36 cellular contexts compared by ENCODE assay signal in the genomic region with DNA sequence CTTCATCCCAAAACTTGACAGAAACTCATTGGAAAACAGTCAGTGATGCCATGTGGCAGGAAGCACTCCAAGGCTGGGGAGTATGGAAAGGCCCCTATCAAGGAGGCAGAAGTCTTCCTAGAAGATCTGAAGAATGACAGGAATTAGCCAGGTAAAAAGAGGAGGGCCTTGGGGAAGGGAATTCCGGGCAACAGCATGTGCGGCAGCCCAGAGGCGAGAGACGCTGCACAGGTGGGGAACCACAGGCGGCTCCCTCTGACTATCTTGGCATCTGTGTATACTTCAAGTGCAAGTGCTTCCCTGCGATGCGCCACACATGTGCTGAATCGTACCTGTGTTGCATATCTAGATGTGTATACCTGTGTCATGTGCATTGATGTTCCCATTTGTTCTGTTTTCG. TPM values are rescaled to one million over a fixed set of nuclear protein-coding genes. Genes with fewer than 3 reads are reported as not detected.
"Had no signal": no experiment of that assay in that cellular context is flagged by ENCODE, and none has a peak within 500 bp of the region (broad histone marks: within the 10 kb centered on the region; RNA-seq: fewer than 3 reads in every experiment).

No MANE protein-coding gene starts in this region.

- H3K4me3 Mint-ChIP-seq: activated B cell treated with CpG ODN at 0.5 μM for 24 hours; activated CD8-positive, alpha-beta T cell treated with anti-CD3 and anti-CD28 coated beads for 36 hours; activated naive CD4-positive, alpha-beta T cell treated with anti-CD3 and anti-CD28 coated beads for 36 hours; activated naive CD4-positive, alpha-beta T cell treated with anti-CD3 and anti-CD28 coated beads, Interleukin-2, amount 50 U/mL, for 24 hours; activated naive CD8-positive, alpha-beta T cell treated with anti-CD3 and anti-CD28 coated beads for 36 hours; activated naive CD8-positive, alpha-beta T cell treated with anti-CD3 and anti-CD28 coated beads, Interleukin-2, amount 50 U/mL, for 24 hours; activated T-helper 1 cell treated with anti-CD3 and anti-CD28 coated beads, Interleukin-12 subunit alpha, Interleukin-12 subunit beta, Interleukin-2, Interleukin-4 antibody, amounts not matched to agents 30 ng/mL and 10 ng/mL and 1 ng/mL, durations not matched to agents 14 hours and 24 hours and 36 hours; T-cell; T-helper 17 cell; T-helper 2 cell treated with Interferon-gamma antibody and Interleukin-4, amounts not matched to agents 5 μg/mL and 100 μg/mL, for 36 hours had no signal

- H3K27me3 ChIP-seq: adrenal gland, body of pancreas, breast epithelium, cardiac muscle cell, colonic mucosa had no signal

- ATAC-seq: activated CD4-positive, CD25-positive, alpha-beta regulatory T cell treated with anti-CD3 and anti-CD28 coated beads, Interleukin-2, amount 50 U/mL, for 24 hours; activated CD8-positive, alpha-beta T cell treated with anti-CD3 and anti-CD28 coated beads for 36 hours; activated naive CD8-positive, alpha-beta T cell treated with anti-CD3 and anti-CD28 coated beads, Interleukin-2, amount 50 U/mL, for 24 hours; body of pancreas; esophagus mucosa; heart left ventricle; T-cell; T-helper 17 cell had no signal

- FAIRE-seq: frontal cortex had no signal

- DNase-seq: activated B cell treated with CpG ODN at 0.5 μM for 24 hours; activated CD4-positive, alpha-beta T cell treated with anti-CD3 and anti-CD28 coated beads for 48 hours; activated CD4-positive, alpha-beta T cell treated with anti-CD3 and anti-CD28 coated beads, Interleukin-2, amount 50 U/mL, for 1 hour; activated CD4-positive, alpha-beta T cell treated with anti-CD3 and anti-CD28 coated beads, Interleukin-2, amount 50 U/mL, for 48 hours; activated CD8-positive, alpha-beta memory T cell treated with anti-CD3 and anti-CD28 coated beads for 24 hours; activated CD8-positive, alpha-beta memory T cell treated with anti-CD3 and anti-CD28 coated beads, Interleukin-2, amount 50 U/mL, for 4 hours; activated CD8-positive, alpha-beta T cell treated with anti-CD3 and anti-CD28 coated beads for 36 hours; activated effector memory CD4-positive, alpha-beta T cell treated with anti-CD3 and anti-CD28 coated beads, Interleukin-2, amount 50 U/mL, for 16 hours; activated naive CD4-positive, alpha-beta T cell treated with anti-CD3 and anti-CD28 coated beads for 36 hours; activated naive CD8-positive, alpha-beta T cell treated with anti-CD3 and anti-CD28 coated beads for 36 hours; activated naive CD8-positive, alpha-beta T cell treated with anti-CD3 and anti-CD28 coated beads, Interleukin-2, amount 50 U/mL, for 24 hours; activated T-cell treated with anti-CD3 and anti-CD28 coated beads, Interleukin-2, amount 50 U/mL, for 1 hour; activated T-cell treated with anti-CD3 and anti-CD28 coated beads, Interleukin-2, amount 50 U/mL, for 48 hours; adrenal gland; amygdala; aorta; body of pancreas; central memory CD4-positive, alpha-beta T cell; cerebellar nuclear complex; colonic mucosa; effector CD8-positive, alpha-beta T cell; foreskin fibroblast; heart left ventricle; T-cell; T-helper 17 cell; T1000; WERI-Rb-1 had no signal

- H3K4me1 Mint-ChIP-seq: activated B cell treated with CpG ODN at 0.5 μM for 24 hours; activated naive CD4-positive, alpha-beta T cell treated with anti-CD3 and anti-CD28 coated beads, Interleukin-2, amount 50 U/mL, for 24 hours; activated naive CD8-positive, alpha-beta T cell treated with anti-CD3 and anti-CD28 coated beads for 36 hours; activated naive CD8-positive, alpha-beta T cell treated with anti-CD3 and anti-CD28 coated beads, Interleukin-2, amount 50 U/mL, for 24 hours; T-cell had no signal

- H3K4me1 ChIP-seq: adrenal gland, body of pancreas, breast epithelium, colonic mucosa, heart left ventricle had no signal

- H3K9me3 Mint-ChIP-seq: activated B cell treated with CpG ODN at 0.5 μM for 24 hours; activated CD8-positive, alpha-beta T cell treated with anti-CD3 and anti-CD28 coated beads for 36 hours; activated naive CD4-positive, alpha-beta T cell treated with anti-CD3 and anti-CD28 coated beads for 36 hours; activated naive CD4-positive, alpha-beta T cell treated with anti-CD3 and anti-CD28 coated beads, Interleukin-2, amount 50 U/mL, for 24 hours; activated naive CD8-positive, alpha-beta T cell treated with anti-CD3 and anti-CD28 coated beads for 36 hours; activated naive CD8-positive, alpha-beta T cell treated with anti-CD3 and anti-CD28 coated beads, Interleukin-2, amount 50 U/mL, for 24 hours; activated T-helper 1 cell treated with anti-CD3 and anti-CD28 coated beads, Interleukin-12 subunit alpha, Interleukin-12 subunit beta, Interleukin-2, Interleukin-4 antibody, amounts not matched to agents 30 ng/mL and 10 ng/mL and 1 ng/mL, durations not matched to agents 14 hours and 24 hours and 36 hours; activated T-helper 2 cell treated with anti-CD3 and anti-CD28 coated beads, Interferon-gamma antibody, Interleukin-2, Interleukin-4, amounts not matched to agents 10 μg/mL and 5 μg/mL and 100 μg/mL, durations not matched to agents 14 hours and 24 hours and 36 hours; T-cell; T-helper 2 cell treated with Interferon-gamma antibody and Interleukin-4, amounts not matched to agents 5 μg/mL and 100 μg/mL, for 36 hours had no signal

- H3K36me3 ChIP-seq: adrenal gland, breast epithelium, cardiac muscle cell, colonic mucosa, heart left ventricle, WERI-Rb-1 had no signal

- H3K27ac ChIP-seq: adrenal gland, body of pancreas, breast epithelium, cardiac muscle cell, colonic mucosa, heart left ventricle, WERI-Rb-1 had no signal

- H3K27ac Mint-ChIP-seq: activated B cell treated with CpG ODN at 0.5 μM for 24 hours; activated CD8-positive, alpha-beta T cell treated with anti-CD3 and anti-CD28 coated beads for 36 hours; activated naive CD4-positive, alpha-beta T cell treated with anti-CD3 and anti-CD28 coated beads for 36 hours; activated naive CD4-positive, alpha-beta T cell treated with anti-CD3 and anti-CD28 coated beads, Interleukin-2, amount 50 U/mL, for 24 hours; activated naive CD8-positive, alpha-beta T cell treated with anti-CD3 and anti-CD28 coated beads for 36 hours; activated naive CD8-positive, alpha-beta T cell treated with anti-CD3 and anti-CD28 coated beads, Interleukin-2, amount 50 U/mL, for 24 hours; activated T-helper 1 cell treated with anti-CD3 and anti-CD28 coated beads, Interleukin-12 subunit alpha, Interleukin-12 subunit beta, Interleukin-2, Interleukin-4 antibody, amounts not matched to agents 30 ng/mL and 10 ng/mL and 1 ng/mL, durations not matched to agents 14 hours and 24 hours and 36 hours; activated T-helper 2 cell treated with anti-CD3 and anti-CD28 coated beads, Interferon-gamma antibody, Interleukin-2, Interleukin-4, amounts not matched to agents 10 μg/mL and 5 μg/mL and 100 μg/mL, durations not matched to agents 14 hours and 24 hours and 36 hours; T-cell; T-helper 17 cell; T-helper 2 cell treated with Interferon-gamma antibody and Interleukin-4, amounts not matched to agents 5 μg/mL and 100 μg/mL, for 36 hours had no signal

- H3K36me3 Mint-ChIP-seq: activated naive CD4-positive, alpha-beta T cell treated with anti-CD3 and anti-CD28 coated beads, Interleukin-2, amount 50 U/mL, for 24 hours; activated naive CD8-positive, alpha-beta T cell treated with anti-CD3 and anti-CD28 coated beads for 36 hours; T-cell had no signal

- H3K9me3 ChIP-seq: adrenal gland, body of pancreas, breast epithelium, colonic mucosa, heart left ventricle had no signal

- H3K4me3 ChIP-seq: adrenal gland, body of pancreas, breast epithelium, cardiac muscle cell, colonic mucosa, heart left ventricle had no signal

RNA-seq across cellular contexts. Expression of a gene that starts 12.7 kb away (rescaled TPM):
- polyA plus RNA-seq: cardiac muscle cell had no signal
